Comparison of ENCODE assay signal across 8 cellular contexts in genomic region chr10:5945561-5946418, GRCh38. TPM values are rescaled to one million over a fixed set of nuclear protein-coding genes. Genes with fewer than 3 reads are reported as not detected.
DNase-seq lines count a peak whose midpoint lies in the region; ATAC-seq and TF ChIP-seq lines count a peak whose summit lies in the region.

No MANE protein-coding gene starts in this region.

- peak overlapping the region; percentile 99 for H2BK15ac ChIP-seq in IMR-90 (ENCODE audit: low read depth, low read length)

- intact Hi-C loops in IMR-90 (cut with micrococcal nuclease) = loop anchor here (2.0 kb wide), 1 partner anchor 31 kb away; the partner anchor contains the start of gene IL15RA

- H3K27me3 ChIP-seq in IMR-90 (ENCODE audit: control insufficient read depth, insufficient read depth, low read length) = no peaks in the 10 kb centered on the region
- H3K27me3 ChIP-seq in brain microvascular endothelial cell (replicated peaks) = no peaks in the 10 kb centered on the region
- no peaks in the 10 kb centered on the region for H3K27me3 ChIP-seq in layer of hippocampus (ENCODE audit: control insufficient read depth, insufficient read depth, low read length)
- H3K27me3 ChIP-seq in stomach smooth muscle (ENCODE audit: control insufficient read depth in 1 of 2, insufficient read depth in 2 of 2, low read length in 2 of 2) = peaks cover 0 to 5% of the 10 kb centered on the region in 2 donors

- WGBS in IMR-90 (ENCODE audit: extremely low coverage in 2 of 2, insufficient read length in 1 of 2), 2 experiments = 21% methylated on average over 6 of the region's 21 CpGs; no CpG with 5 or more reads in 1 of the 2 experiments

- no TSS peak for BruUV-seq in IMR-90 (replicated peaks; lab: Mats Ljungman, UMichigan)

- H3K9me1 ChIP-seq in IMR-90 (ENCODE audit: insufficient read depth, low read length) = peaks cover 19% of the 10 kb centered on the region

- peak overlapping the region; percentile 92 for H2AK9ac ChIP-seq in IMR-90 (replicated peaks; ENCODE audit: low read depth, low read length, poor library complexity)

- peak; percentile 97 for DNase-seq in IMR-90
- DNase-seq in brain microvascular endothelial cell = peak; percentile 37
- no peak for DNase-seq in effector CD4-positive, alpha-beta T cell
- no peak for DNase-seq in NCI-H2171 treated with DMSO at 0.1 percent for 48 hours (lab: John Stamatoyannopoulos, UW)
- DNase-seq in mesenteric fat pad (ENCODE audit: low spot score) = no peak

- H3K79me1 ChIP-seq in IMR-90 (ENCODE audit: low read depth in 1 of 2, low read length in 2 of 2) = peaks cover 0 to 23% of the 10 kb centered on the region in 2 experiments; a peak in 3 of 4 replicates

- H3K4me1 ChIP-seq in IMR-90 (ENCODE audit: control insufficient read depth, insufficient read depth, low read length) (peaks cover 31% of the 10 kb centered on the region), stomach smooth muscle (ENCODE audit: control insufficient read depth, insufficient read depth, low read length) (peaks cover 31% of the 10 kb centered on the region)

- POLR2A ChIA-PET in IMR-90 (lab: Charles Lee; ENCODE audit: unreplicated experiment) = interaction anchor here (0.9 kb wide), 1 partner anchor 15 kb away, joined by 18 read pairs; no protein-coding TSS in a partner anchor

- TF ChIP-seq RAD21 in IMR-90 (IDR thresholded peaks at IDR 0.05; ENCODE audit: low read length) = no peak

- peak overlapping the region; percentile 98 for H3K14ac ChIP-seq in IMR-90 (replicated peaks; ENCODE audit: low read depth, low read length)

- H3K27ac ChIP-seq in IMR-90 (ENCODE audit: insufficient read depth, low read length) (peak overlapping the region; percentile 99), brain microvascular endothelial cell (peak overlapping the region; percentile 84), layer of hippocampus (ENCODE audit: low read depth, low read length) (peak overlapping the region; percentile 33), stomach smooth muscle (ENCODE audit: low read length) (peak overlapping the region; percentile 76)

- peak overlapping the region; percentile 93 for H2AFZ ChIP-seq in IMR-90 (replicated peaks; ENCODE audit: low read length, poor library complexity)

- CTCF ChIA-PET in IMR-90 (lab: Yijun Ruan, JAX) = interaction anchor here (0.6 kb wide), 1 partner anchor 144 kb away, joined by 5 read pairs; no protein-coding TSS in a partner anchor

- peak overlapping the region; percentile 98 for H3K23ac ChIP-seq in IMR-90 (ENCODE audit: low read depth, low read length)

- peak overlapping the region; percentile 98 for H3K18ac ChIP-seq in IMR-90 (ENCODE audit: low read depth, low read length)

- H3K9ac ChIP-seq in IMR-90 (ENCODE audit: low read depth, low read length) = peak overlapping the region; percentile 74
- peak overlapping the region in 1 of 2 donors; percentile 59 for H3K9ac ChIP-seq in stomach smooth muscle (ENCODE audit: low read length in 2 of 2)

- peak overlapping the region; percentile 82 for H3K4me2 ChIP-seq in IMR-90 (ENCODE audit: low read depth, low read length)

- H4K5ac ChIP-seq in IMR-90 (ENCODE audit: low read depth, low read length) = peak overlapping the region; percentile 96

- dilution Hi-C loops in IMR-90 (cut with HindIII; ENCODE audit: low sequenced_read_pairs, unreplicated experiment) = no loop called here

- TF ChIP-seq CTCF in IMR-90 (conservative IDR thresholded peaks at IDR 0.05; ENCODE audit: low read depth, low read length) (no peak), brain microvascular endothelial cell (IDR thresholded peaks at IDR 0.05; ENCODE audit: low read depth, low read length, missing control alignments) (no peak)

- no peaks in the 10 kb centered on the region for H3K36me3 ChIP-seq in IMR-90 (ENCODE audit: control insufficient read depth, insufficient read depth, low read length)
- H3K36me3 ChIP-seq in brain microvascular endothelial cell (replicated peaks) = no peaks in the 10 kb centered on the region
- H3K36me3 ChIP-seq in stomach smooth muscle (ENCODE audit: control insufficient read depth in 2 of 2, insufficient read depth in 2 of 2, low read length in 2 of 2) = no peaks in the 10 kb centered on the region

- H3K56ac ChIP-seq in IMR-90 (ENCODE audit: extremely low read depth, insufficient read depth, low read length) = peak overlapping the region; percentile 87

- no peaks in the 10 kb centered on the region for H4K20me1 ChIP-seq in IMR-90 (ENCODE audit: insufficient read depth, low read length)

- ATAC-seq in IMR-90 (ENCODE audit: low read depth) (peak; percentile 71), HG03025 (IDR thresholded peaks at IDR 0.05; ENCODE audit: low FRiP score, unreplicated experiment) (no peak)

- H4K8ac ChIP-seq in IMR-90 (ENCODE audit: low read depth in 2 of 2, low read length in 2 of 2) = peak overlapping the region; percentile 90 to 99

- no peaks in the 10 kb centered on the region for H3K9me3 ChIP-seq in IMR-90 (ENCODE audit: control insufficient read depth, insufficient read depth, low read length)
- H3K9me3 ChIP-seq in stomach smooth muscle (ENCODE audit: control insufficient read depth in 2 of 2, low read length in 2 of 2) = no peaks in the 10 kb centered on the region

- in situ Hi-C loops in IMR-90 (cut with MboI; ENCODE audit: low sequenced_read_pairs) = no loop called here
- in situ Hi-C loops in brain microvascular endothelial cell (cut with HindIII; ENCODE audit: low pct_ligation_motif_present, low sequenced_read_pairs) = no loop called here

- H2BK20ac ChIP-seq in IMR-90 (ENCODE audit: low read depth, low read length) = peak overlapping the region; percentile 100

- H2BK5ac ChIP-seq in IMR-90 (ENCODE audit: low read depth, low read length, poor library complexity, severe bottlenecking) = peak overlapping the region; percentile 98

- peak overlapping the region; percentile 100 for H4K91ac ChIP-seq in IMR-90 (ENCODE audit: insufficient read depth, low read depth, low read length)

- H3K4ac ChIP-seq in IMR-90 (ENCODE audit: low read depth, low read length) = peak overlapping the region; percentile 99

- H2AK5ac ChIP-seq in IMR-90 (ENCODE audit: low read depth, low read length) = peak overlapping the region; percentile 99

- H3K4me3 ChIP-seq in IMR-90 (ENCODE audit: insufficient read depth, low read depth, low read length) = 0 out of 2 replicates have a peak overlapping the region, but pooled peaks have one; percentile 4
- no peak overlapping the region for H3K4me3 ChIP-seq in brain microvascular endothelial cell (ENCODE audit: low read depth, low read length)
- H3K4me3 ChIP-seq in stomach smooth muscle (ENCODE audit: low read length in 2 of 2) = peak overlapping the region; percentile 43 to 44

- peak overlapping the region; percentile 100 for H2BK120ac ChIP-seq in IMR-90 (ENCODE audit: low read depth, low read length)

- TF ChIP-seq POLR2A in IMR-90 (IDR thresholded peaks at IDR 0.05; ENCODE audit: low read depth, low read length) = peak; percentile 48; the same call in 1 of the 2 replicates

TF ChIP-seq in IMR-90, 13 proteins besides CTCF, POLR2A, EP300 and RAD21:
- peak; percentile 93 for TF ChIP-seq CEBPB (IDR thresholded peaks at IDR 0.05; ENCODE audit: low read depth, low read length)
- no peak for TF ChIP-seq MAFK (IDR thresholded peaks at IDR 0.05; ENCODE audit: low read depth, low read length)
- peak; percentile 24; the same call in 1 of the 2 replicates for TF ChIP-seq NFE2L2 (IDR thresholded peaks at IDR 0.05; ENCODE audit: low read depth, low read length)
- TF ChIP-seq BHLHE40 (IDR thresholded peaks at IDR 0.05; ENCODE audit: low read depth, low read length) = peak; percentile 62

RNA-seq across cellular contexts. Expression of gene IL15RA, which starts 31.6 kb away (rescaled TPM):
- total RNA-seq in IMR-90 (2012; rRNA removed) = 1.4 and 2.0 TPM in 2 replicates
- polyA plus RNA-seq in IMR-90 (2012; rRNA removed) = 6.4 and 7.6 TPM in 2 replicates
- 5.2 and 9.3 TPM in 2 replicates for polyA plus RNA-seq in IMR-90 (2012; cell fraction: cytosol; rRNA removed)
- polyA plus RNA-seq in IMR-90 (2012; cell fraction: nucleus; rRNA removed; ENCODE audit: low replicate concordance) = 3.9 and 4.3 TPM in 2 replicates
- 24.6 TPM for total RNA-seq in mesenteric fat pad

RNA-seq across cellular contexts. Expression of gene FBH1, which starts 55.7 kb away (rescaled TPM):
- 60.8 and 72.2 TPM in 2 replicates for total RNA-seq in IMR-90 (2012; rRNA removed)
- 48.8 and 59.3 TPM in 2 replicates for polyA plus RNA-seq in IMR-90 (2012; rRNA removed)
- 34.7 and 41.0 TPM in 2 replicates for polyA plus RNA-seq in IMR-90 (2012; cell fraction: cytosol; rRNA removed)
- polyA plus RNA-seq in IMR-90 (2012; cell fraction: nucleus; rRNA removed; ENCODE audit: low replicate concordance) = 128 and 139 TPM in 2 replicates
- total RNA-seq in mesenteric fat pad = 80.4 TPM

RNA-seq across cellular contexts. Expression of gene ANKRD16, which starts 56.1 kb away (rescaled TPM):
- total RNA-seq in IMR-90 (2012; rRNA removed) (3.3 and 5.7 TPM in 2 replicates), mesenteric fat pad (4.8 TPM)
- polyA plus RNA-seq in IMR-90 (2012; rRNA removed) = 5.1 and 6.3 TPM in 2 replicates
- polyA plus RNA-seq in IMR-90 (2012; cell fraction: cytosol; rRNA removed) = 2.9 and 5.4 TPM in 2 replicates
- polyA plus RNA-seq in IMR-90 (2012; cell fraction: nucleus; rRNA removed; ENCODE audit: low replicate concordance) = 11.0 and 15.6 TPM in 2 replicates

Comparison
In these comparisons a context has a peak if more than half of its experiments do, and no peak if none do; other contexts are left out.
1. DNase-seq: peak in IMR-90 (single experiment) and brain microvascular endothelial cell (single experiment); none in effector CD4-positive, alpha-beta T cell (single experiment), NCI-H2171 treated with DMSO at 0.1 percent for 48 hours (single experiment) and mesenteric fat pad (single experiment).
2. H3K27ac ChIP-seq: peak in every context shown above with its lines; median percentile 99 in IMR-90; 84 in brain microvascular endothelial cell; 76 in stomach smooth muscle; 33 in layer of hippocampus.